ENCODE assay signal across 1 cellular context in genomic region chr1:16605532-16605931, GRCh38.
TF ChIP-seq lines count a peak whose summit lies in the region.

No MANE protein-coding gene starts in this region.

TF ChIP-seq in HepG2, 621 proteins besides CTCF, POLR2A, EP300 and RAD21:
- no peak for TF ChIP-seq KDM2A (CRISPR knock-in tag; IDR thresholded peaks at IDR 0.05; ENCODE audit: borderline replicate concordance, low read depth)
- no peak for TF ChIP-seq TAF1 (CRISPR knock-in tag; IDR thresholded peaks at IDR 0.05)
- TF ChIP-seq PRPF4 (IDR thresholded peaks at IDR 0.05; ENCODE audit: low read depth, low read length, poor library complexity, severe bottlenecking) = no peak
- TF ChIP-seq ZC3H13 (CRISPR knock-in tag; IDR thresholded peaks at IDR 0.05) = no peak
- no peak for TF ChIP-seq NCOA5 (CRISPR knock-in tag; IDR thresholded peaks at IDR 0.05)
- no peak for TF ChIP-seq ZNF709 (CRISPR knock-in tag; IDR thresholded peaks at IDR 0.05)
- TF ChIP-seq LRRFIP1 (CRISPR knock-in tag; conservative IDR thresholded peaks at IDR 0.05) = no peak
- TF ChIP-seq ZNF296 (CRISPR knock-in tag; conservative IDR thresholded peaks at IDR 0.05) = no peak
- no peak for TF ChIP-seq ZNF749 (CRISPR knock-in tag; IDR thresholded peaks at IDR 0.05; ENCODE audit: borderline replicate concordance)
- TF ChIP-seq CBX5 (CRISPR knock-in tag; IDR thresholded peaks at IDR 0.05; ENCODE audit: borderline replicate concordance) = no peak
- TF ChIP-seq REPIN1 (CRISPR knock-in tag; IDR thresholded peaks at IDR 0.05; ENCODE audit: borderline replicate concordance, low read depth) = no peak
- TF ChIP-seq FOXO1 (CRISPR knock-in tag; IDR thresholded peaks at IDR 0.05) = no peak
- no peak for TF ChIP-seq LBX2 (CRISPR knock-in tag; IDR thresholded peaks at IDR 0.05; ENCODE audit: borderline replicate concordance)
- TF ChIP-seq, protein P1, sequence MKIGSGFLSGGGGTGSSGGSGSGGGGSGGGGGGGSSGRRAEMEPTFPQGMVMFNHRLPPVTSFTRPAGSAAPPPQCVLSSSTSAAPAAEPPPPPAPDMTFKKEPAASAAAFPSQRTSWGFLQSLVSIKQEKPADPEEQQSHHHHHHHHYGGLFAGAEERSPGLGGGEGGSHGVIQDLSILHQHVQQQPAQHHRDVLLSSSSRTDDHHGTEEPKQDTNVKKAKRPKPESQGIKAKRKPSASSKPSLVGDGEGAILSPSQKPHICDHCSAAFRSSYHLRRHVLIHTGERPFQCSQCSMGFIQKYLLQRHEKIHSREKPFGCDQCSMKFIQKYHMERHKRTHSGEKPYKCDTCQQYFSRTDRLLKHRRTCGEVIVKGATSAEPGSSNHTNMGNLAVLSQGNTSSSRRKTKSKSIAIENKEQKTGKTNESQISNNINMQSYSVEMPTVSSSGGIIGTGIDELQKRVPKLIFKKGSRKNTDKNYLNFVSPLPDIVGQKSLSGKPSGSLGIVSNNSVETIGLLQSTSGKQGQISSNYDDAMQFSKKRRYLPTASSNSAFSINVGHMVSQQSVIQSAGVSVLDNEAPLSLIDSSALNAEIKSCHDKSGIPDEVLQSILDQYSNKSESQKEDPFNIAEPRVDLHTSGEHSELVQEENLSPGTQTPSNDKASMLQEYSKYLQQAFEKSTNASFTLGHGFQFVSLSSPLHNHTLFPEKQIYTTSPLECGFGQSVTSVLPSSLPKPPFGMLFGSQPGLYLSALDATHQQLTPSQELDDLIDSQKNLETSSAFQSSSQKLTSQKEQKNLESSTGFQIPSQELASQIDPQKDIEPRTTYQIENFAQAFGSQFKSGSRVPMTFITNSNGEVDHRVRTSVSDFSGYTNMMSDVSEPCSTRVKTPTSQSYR (CRISPR knock-in tag; IDR thresholded peaks at IDR 0.05; ENCODE audit: borderline replicate concordance) = no peak
- TF ChIP-seq ZNF253 (CRISPR knock-in tag; IDR thresholded peaks at IDR 0.05; ENCODE audit: borderline replicate concordance) = no peak
- no peak for TF ChIP-seq ZHX2 (IDR thresholded peaks at IDR 0.05; ENCODE audit: low read depth)
- TF ChIP-seq ZHX2 (CRISPR knock-in tag; IDR thresholded peaks at IDR 0.05; ENCODE audit: borderline replicate concordance) = no peak
